ENCODE assay signal across 14 cellular contexts in the genomic region with DNA sequence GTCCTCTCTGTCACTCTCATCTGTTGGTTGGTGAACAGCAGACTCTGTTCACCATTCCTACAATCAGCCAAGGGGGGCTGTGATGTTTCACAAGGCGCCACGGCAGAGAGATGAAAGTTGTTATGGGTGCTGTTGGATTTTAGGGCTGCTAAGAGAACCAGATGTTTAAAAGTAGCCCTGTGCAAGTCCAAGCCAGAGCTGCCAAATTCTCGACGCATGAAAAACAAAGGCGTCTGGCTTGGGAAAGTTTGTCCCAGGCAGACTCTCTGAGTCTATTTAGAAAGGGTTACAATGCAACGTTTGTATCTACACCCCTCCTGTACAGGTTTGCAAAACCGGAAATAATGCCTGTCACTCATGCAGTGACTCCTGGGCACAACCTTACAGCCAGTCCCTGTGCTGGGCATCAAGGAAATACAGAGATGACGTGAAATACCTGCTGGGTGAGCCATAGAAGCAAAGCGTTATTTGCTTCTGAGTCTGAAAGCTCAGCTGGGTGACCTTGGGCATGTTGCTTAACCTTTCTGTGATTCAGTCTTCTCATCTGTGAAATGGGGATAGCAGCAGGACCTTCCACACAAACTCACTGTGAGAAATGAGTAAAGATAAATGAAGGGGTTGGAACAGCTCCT.
DNase-seq lines count a peak whose midpoint lies in the region; ATAC-seq and TF ChIP-seq lines count a peak whose summit lies in the region.
"Had no signal": no experiment of that assay in that cellular context is flagged by ENCODE, and none has a peak within 500 bp of the region (broad histone marks: within the 10 kb centered on the region; RNA-seq: fewer than 3 reads in every experiment).

No MANE protein-coding gene starts in this region.

- 49 to 57% methylated on average over 8 to 9 of the region's 9 CpGs for WGBS in esophagus squamous epithelium, 2 donors

- H3K4me3 ChIP-seq in esophagus squamous epithelium = no peak overlapping the region
- H3K4me3 ChIP-seq: SJCRH30 had no signal

- no peak for TF ChIP-seq POLR2A in esophagus squamous epithelium (IDR thresholded peaks at IDR 0.05)

- H3K4me1 ChIP-seq in esophagus squamous epithelium = peaks cover 12 to 29% (median 21%) of the 10 kb centered on the region in 3 donors
- H3K4me1 ChIP-seq: SJCRH30 had no signal

- H3K27me3 ChIP-seq in esophagus squamous epithelium = no peaks in the 10 kb centered on the region
- H3K27me3 ChIP-seq: SJCRH30 had no signal

- intact Hi-C loops in Right ventricle myocardium inferior (cut with DNase I) = no loop called here
- intact Hi-C loops in cardiac septum (cut with DNase I) = no loop called here
- intact Hi-C loops in esophagus squamous epithelium (cut with DNase I) = no loop called here

- TF ChIP-seq CTCF in esophagus squamous epithelium (IDR thresholded peaks at IDR 0.05) = no peak

- H3K9me3 ChIP-seq in esophagus squamous epithelium = no peaks in the 10 kb centered on the region
- H3K9me3 ChIP-seq: SJCRH30 had no signal

- peak overlapping the region; percentile 10 to 73 (median 56) for H3K27ac ChIP-seq in esophagus squamous epithelium
- H3K27ac ChIP-seq: SJCRH30 had no signal

- no peaks in the 10 kb centered on the region for H3K36me3 ChIP-seq in esophagus squamous epithelium
- H3K36me3 ChIP-seq: SJCRH30 had no signal

- DNase-seq in Right ventricle myocardium inferior (ENCODE audit: missing footprints) = no peak
- no peak for DNase-seq in cardiac septum (ENCODE audit: low spot score)
- DNase-seq in esophagus squamous epithelium (lab: John Stamatoyannopoulos, UW) = no peak
- DNase-seq in mucosa of gallbladder (ENCODE audit: low spot score) = peak; percentile 34
- no peak for DNase-seq in DMS79 (lab: John Stamatoyannopoulos, UW)
- DNase-seq in left lobe of liver (ENCODE audit: low spot score) = no peak
- no peak for DNase-seq in SHP77 treated with DMSO at 0.1 percent for 48 hours (lab: John Stamatoyannopoulos, UW)
- DNase-seq: activated CD4-positive, CD25-positive, alpha-beta regulatory T cell treated with anti-CD3 and anti-CD28 coated beads, Interleukin-2, amount 50 U/mL, for 72 hours; cerebellar nuclear complex; GDM1; NCI-H526 treated with DMSO at 0.1 percent for 48 hours; retina; SJCRH30 had no signal

- ATAC-seq in Right ventricle myocardium inferior (peak; percentile 64), GM19035 (IDR thresholded peaks at IDR 0.05; ENCODE audit: unreplicated experiment) (no peak), left lobe of liver (no peak)
